ENCODE assay signal across 13 cellular contexts in genomic region chr7:126659124-126659523, GRCh38.
DNase-seq lines count a peak whose midpoint lies in the region; ATAC-seq and TF ChIP-seq lines count a peak whose summit lies in the region.
"Had no signal": no experiment of that assay in that cellular context is flagged by ENCODE, and none has a peak within 500 bp of the region (broad histone marks: within the 10 kb centered on the region; RNA-seq: fewer than 3 reads in every experiment).

No MANE protein-coding gene starts in this region.

- DNase-seq in NCI-H1436 (lab: John Stamatoyannopoulos, UW) = no peak
- DNase-seq in NCI-H1105 (lab: John Stamatoyannopoulos, UW) = no peak
- no peak for DNase-seq in globus pallidus (ENCODE audit: low spot score)
- no peak for DNase-seq in activated gamma-delta T cell treated with Interleukin-2 at 50 U/mL for 16 hours
- DNase-seq: AML-193; GDM1; kidney; NCI-H1105 treated with DMSO at 0.1 percent for 48 hours; stimulated activated CD4-positive, alpha-beta T cell treated with anti-CD3 and anti-CD28 coated beads, Interleukin-2, amount 100 ng/mL, for 24 hours had no signal

- ATAC-seq in GM19455 (IDR thresholded peaks at IDR 0.05; ENCODE audit: unreplicated experiment) (peak; percentile 62), HG02870 (IDR thresholded peaks at IDR 0.05; ENCODE audit: unreplicated experiment) (peak; percentile 68), HG03521 (IDR thresholded peaks at IDR 0.05; ENCODE audit: unreplicated experiment) (peak; percentile 73)

- peak; percentile 0 for TF ChIP-seq POLR2A in GM15510 (IDR thresholded peaks at IDR 0.05; ENCODE audit: borderline replicate concordance, extremely low read depth, insufficient read length)
